In the genomic region with DNA sequence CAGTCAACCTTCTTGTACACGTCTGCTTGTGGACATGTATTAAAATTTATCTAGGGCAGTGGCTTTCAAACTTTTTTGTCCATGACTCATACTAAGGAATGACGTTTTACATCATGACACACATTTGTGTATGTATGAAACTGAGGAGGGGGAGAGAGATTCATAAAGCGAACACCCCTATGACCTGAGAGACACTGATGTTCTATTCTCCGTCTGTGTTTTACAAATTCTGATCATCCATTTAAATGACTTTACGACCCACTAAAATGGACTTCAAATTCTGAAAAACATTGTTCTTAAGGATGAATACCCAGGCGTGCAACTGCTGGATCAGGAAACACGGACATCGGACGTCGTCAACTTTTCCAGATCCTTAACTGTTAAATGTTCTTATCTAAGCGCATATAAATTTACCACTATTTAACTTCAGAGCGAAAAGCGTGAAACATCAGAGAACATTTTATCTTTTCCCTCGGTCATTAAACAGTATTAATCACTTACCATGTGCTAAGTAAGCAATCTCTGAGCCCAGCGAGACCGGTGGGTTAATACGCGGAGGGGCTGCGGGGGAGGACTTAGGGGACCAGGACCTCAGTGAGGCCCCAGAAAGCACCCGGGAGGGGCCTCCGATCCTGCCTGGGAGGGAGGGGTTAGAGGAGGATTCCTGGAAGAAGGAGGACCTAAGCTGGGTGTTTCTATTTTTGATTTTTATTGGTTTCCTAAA, we compare ENCODE assay signal across 8 cellular contexts. TPM values are rescaled to one million over a fixed set of nuclear protein-coding genes. Genes with fewer than 3 reads are reported as not detected.
A peak's percentile ranks its signal among the peaks of the same experiment; 100 is the strongest.
DNase-seq lines count a peak whose midpoint lies in the region; ATAC-seq and TF ChIP-seq lines count a peak whose summit lies in the region.

No MANE protein-coding gene starts in this region.

- H3K4me1 Mint-ChIP-seq in Caco-2 (ENCODE audit: low read depth, unreplicated experiment): no peaks in the 10 kb centered on the region

- peaks cover 3% of the 10 kb centered on the region for H3K9me3 Mint-ChIP-seq in Caco-2 (ENCODE audit: unreplicated experiment)

- peak overlapping the region; percentile 31 for H3K4me3 Mint-ChIP-seq in Caco-2 (ENCODE audit: unreplicated experiment)

- H3K4me3 ChIP-seq in Caco-2 (ENCODE audit: low read depth, low read length) (no peak overlapping the region), mucosa of descending colon (no peak overlapping the region)

- no peaks in the 10 kb centered on the region for H3K27me3 ChIP-seq in Caco-2 (replicated peaks; ENCODE audit: control insufficient read depth, insufficient read depth, low read length)

- H3K27me3 Mint-ChIP-seq in Caco-2 (ENCODE audit: insufficient read depth, unreplicated experiment): no peaks in the 10 kb centered on the region

- no peak overlapping the region for H3K27ac Mint-ChIP-seq in Caco-2 (ENCODE audit: unreplicated experiment)

- peak in 1 of 2 experiments; percentile 2 for DNase-seq in Caco-2
- peak; percentile 45 for DNase-seq in NCI-H2227 (lab: John Stamatoyannopoulos, UW; ENCODE audit: unreplicated experiment)
- peak; percentile 43 for DNase-seq in dedifferentiated amniotic fluid mesenchymal stem cell (ENCODE audit: extremely low spot score)
- peak; percentile 24 to 53 (median 35) for DNase-seq in mucosa of descending colon
- no peak for DNase-seq in NCI-H2171 treated with DMSO at 0.1 percent for 48 hours (lab: John Stamatoyannopoulos, UW)
- no peak for DNase-seq in epidermal melanocyte (ENCODE audit: insufficient read length, low spot score)
- DNase-seq in NCI-H1694 (lab: John Stamatoyannopoulos, UW): no peak

- TF ChIP-seq CTCF in Caco-2 (IDR thresholded peaks at IDR 0.05; ENCODE audit: insufficient read depth in 1 of 2, low read depth in 1 of 2, low read length in 1 of 2, severe bottlenecking in 1 of 2, unreplicated experiment in 1 of 2) (no peak), mucosa of descending colon (IDR thresholded peaks at IDR 0.05) (no peak)

- H3K4me1 ChIP-seq in Caco-2 (no peaks in the 10 kb centered on the region), mucosa of descending colon (ENCODE audit: low read depth) (no peaks in the 10 kb centered on the region)

- BruUV-seq in Caco-2 (replicated peaks; lab: Mats Ljungman, UMichigan): no TSS peak

- CTCF ChIA-PET in Caco-2 (lab: Charles Lee): no interaction called here

- POLR2A ChIA-PET in Caco-2 (lab: Charles Lee): no interaction called here

- H3K36me3 ChIP-seq in Caco-2 (ENCODE audit: control insufficient read depth, insufficient read depth, low read length) (no peaks in the 10 kb centered on the region), mucosa of descending colon (ENCODE audit: low read depth) (no peaks in the 10 kb centered on the region)

- H3K36me3 Mint-ChIP-seq in Caco-2 (ENCODE audit: insufficient read depth, unreplicated experiment): no peaks in the 10 kb centered on the region

- peaks cover 6% of the 10 kb centered on the region; the same call in 1 of the 2 replicates for H3K9me3 ChIP-seq in Caco-2
- peaks cover 3% of the 10 kb centered on the region for H3K9me3 ChIP-seq in mucosa of descending colon

- ATAC-seq in mucosa of descending colon (peak; percentile 35), GM21423 (IDR thresholded peaks at IDR 0.05; ENCODE audit: unreplicated experiment) (no peak)

- intact Hi-C loops in Caco-2 (cut with micrococcal nuclease; ENCODE audit: unreplicated experiment): no loop called here
- intact Hi-C loops in mucosa of descending colon (cut with DNase I, micrococcal nuclease): no loop called here

RNA-seq across cellular contexts. Expression of a gene that starts 1.2 kb away (rescaled TPM):
- total RNA-seq in Caco-2 (2022) (0.65 and 0.70 TPM in 2 replicates), mucosa of descending colon (10 to 100 TPM; 25.4 to 49.5 (median 46.0) TPM)

Comparison
In these comparisons a context has a peak if more than half of its experiments do, and no peak if none do; other contexts are left out.
1. DNase-seq: peak in NCI-H2227 (single experiment), dedifferentiated amniotic fluid mesenchymal stem cell (single experiment) and mucosa of descending colon (3 of 3); none in NCI-H2171 treated with DMSO at 0.1 percent for 48 hours (single experiment), epidermal melanocyte (single experiment) and NCI-H1694 (single experiment).
2. RNA of a gene that starts 1.2 kb away (total RNA-seq): 25.4 to 49.5 TPM in mucosa of descending colon; 0.65 to 0.70 TPM in Caco-2; every median in the first group is over 10 times any median in the second.